In the genomic region with DNA sequence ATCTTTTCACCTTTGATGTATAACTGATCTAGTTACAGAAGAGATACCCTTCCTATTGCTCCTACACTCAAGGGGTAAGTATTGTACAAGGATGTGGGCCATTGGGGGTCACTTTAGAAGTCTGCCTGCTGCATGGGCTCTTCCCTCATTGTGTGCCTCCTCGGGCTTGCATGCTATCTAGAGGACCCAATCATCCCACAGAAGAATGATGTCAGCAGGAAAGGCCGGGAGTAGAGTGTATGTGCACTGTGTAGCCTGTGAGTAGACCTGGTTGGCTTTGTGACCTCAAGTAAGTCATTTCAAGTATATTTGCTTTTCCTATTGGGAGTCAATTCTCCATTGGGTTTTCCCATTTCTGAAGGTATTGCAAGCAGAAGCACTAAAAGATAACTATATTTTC, we compare ENCODE assay signal across 24 cellular contexts.
DNase-seq lines count a peak whose midpoint lies in the region; ATAC-seq and TF ChIP-seq lines count a peak whose summit lies in the region.
"Had no signal": no experiment of that assay in that cellular context is flagged by ENCODE, and none has a peak within 500 bp of the region (broad histone marks: within the 10 kb centered on the region; RNA-seq: fewer than 3 reads in every experiment).

No MANE protein-coding gene starts in this region.

- H3K27me3 ChIP-seq in PC-9 (ENCODE audit: insufficient read depth, low read depth) (no peaks in the 10 kb centered on the region), A673 (replicated peaks; ENCODE audit: insufficient read depth, low read depth, low read length, poor library complexity) (no peaks in the 10 kb centered on the region)
- H3K27me3 ChIP-seq: BLaER1 had no signal

- H2AFZ ChIP-seq in PC-9 = no peak overlapping the region

- no peak overlapping the region for H3K27ac Mint-ChIP-seq in activated CD4-positive, alpha-beta T cell treated with anti-CD3 and anti-CD28 coated beads, Interleukin-2, amount 10 ng/mL, durations not matched to agents 24 days and 14 days
- H3K27ac Mint-ChIP-seq in activated CD4-positive, alpha-beta T cell treated with anti-CD3 and anti-CD28 coated beads for 36 hours = no peak overlapping the region
- no peak overlapping the region for H3K27ac Mint-ChIP-seq in endothelial cell (ENCODE audit: unreplicated experiment)

- H3K4me2 ChIP-seq in PC-9 = peak overlapping the region; percentile 50

- TF ChIP-seq CTCF in PC-9 (conservative IDR thresholded peaks at IDR 0.05) (no peak), endothelial cell (IDR thresholded peaks at IDR 0.05; ENCODE audit: unreplicated experiment) (no peak), A673 (conservative IDR thresholded peaks at IDR 0.05; ENCODE audit: low read depth, low read length) (no peak)

- peak; percentile 51 for DNase-seq in activated CD4-positive, alpha-beta T cell treated with anti-CD3 and anti-CD28 coated beads, Interleukin-2, amount 10 ng/mL, durations not matched to agents 24 days and 14 days
- no peak for DNase-seq in activated CD4-positive, alpha-beta T cell treated with anti-CD3 and anti-CD28 coated beads for 36 hours
- no peak for DNase-seq in PC-9
- DNase-seq in epithelial cell of prostate (ENCODE audit: low read depth, low spot score) = no peak
- no peak for DNase-seq in endothelial cell (ENCODE audit: low spot score)
- DNase-seq in A673 (ENCODE audit: low spot score) = no peak
- DNase-seq in amygdala (lab: John Stamatoyannopoulos, UW) = no peak
- DNase-seq: 8988T; Caco-2; CD8-positive, alpha-beta T cell; DND-41; NCI-H1092 treated with DMSO at 0.1 percent for 48 hours; NCI-H1436; NCI-H187 treated with DMSO at 0.1 percent for 48 hours; NCI-H2171 treated with DMSO at 0.1 percent for 48 hours; NCI-H345; NCI-H524; NCI-H748 treated with DMSO at 0.1 percent for 48 hours; Right ventricle myocardium superior; RPMI8226; SW 1271 had no signal

- peak overlapping the region; percentile 91 for H3K27ac ChIP-seq in PC-9
- H3K27ac ChIP-seq in epithelial cell of prostate = peak overlapping the region; percentile 91
- H3K27ac ChIP-seq in A673 (ENCODE audit: low read depth, low read length, poor library complexity, severe bottlenecking) = no peak overlapping the region
- H3K27ac ChIP-seq: BLaER1 had no signal

- peaks cover 9% of the 10 kb centered on the region for H3K9me3 Mint-ChIP-seq in activated CD4-positive, alpha-beta T cell treated with anti-CD3 and anti-CD28 coated beads, Interleukin-2, amount 10 ng/mL, durations not matched to agents 24 days and 14 days
- H3K9me3 Mint-ChIP-seq in activated CD4-positive, alpha-beta T cell treated with anti-CD3 and anti-CD28 coated beads for 36 hours (ENCODE audit: low read depth) = peaks cover 4% of the 10 kb centered on the region
- no peaks in the 10 kb centered on the region for H3K9me3 Mint-ChIP-seq in endothelial cell (ENCODE audit: unreplicated experiment)
- H3K9me3 Mint-ChIP-seq: CD8-positive, alpha-beta T cell had no signal

- intact Hi-C loops in activated CD4-positive, alpha-beta T cell treated with anti-CD3 and anti-CD28 coated beads, Interleukin-2, amount 10 ng/mL, durations not matched to agents 24 days and 14 days (cut with micrococcal nuclease) = no loop called here
- intact Hi-C loops in activated CD4-positive, alpha-beta T cell treated with anti-CD3 and anti-CD28 coated beads for 36 hours (cut with DNase I, micrococcal nuclease) = no loop called here
- intact Hi-C loops in PC-9 (cut with micrococcal nuclease; ENCODE audit: unreplicated experiment) (no loop called here), A673 (cut with micrococcal nuclease; ENCODE audit: unreplicated experiment) (no loop called here)

- H3K27me3 Mint-ChIP-seq in activated CD4-positive, alpha-beta T cell treated with anti-CD3 and anti-CD28 coated beads, Interleukin-2, amount 10 ng/mL, durations not matched to agents 24 days and 14 days = peaks cover 8% of the 10 kb centered on the region
- no peaks in the 10 kb centered on the region for H3K27me3 Mint-ChIP-seq in activated CD4-positive, alpha-beta T cell treated with anti-CD3 and anti-CD28 coated beads for 36 hours
- no peaks in the 10 kb centered on the region for H3K27me3 Mint-ChIP-seq in endothelial cell (ENCODE audit: unreplicated experiment)

- H3F3A ChIP-seq in PC-9 (ENCODE audit: insufficient read depth, low read depth) = peaks cover 26% of the 10 kb centered on the region

- no peaks in the 10 kb centered on the region; the same call in 1 of the 2 replicates for H3K9me2 ChIP-seq in PC-9 (ENCODE audit: insufficient read depth)

- H3K4me1 Mint-ChIP-seq in activated CD4-positive, alpha-beta T cell treated with anti-CD3 and anti-CD28 coated beads, Interleukin-2, amount 10 ng/mL, durations not matched to agents 24 days and 14 days = peaks cover 11% of the 10 kb centered on the region
- H3K4me1 Mint-ChIP-seq in activated CD4-positive, alpha-beta T cell treated with anti-CD3 and anti-CD28 coated beads for 36 hours = peaks cover 27% of the 10 kb centered on the region
- H3K4me1 Mint-ChIP-seq in endothelial cell (ENCODE audit: unreplicated experiment) = no peaks in the 10 kb centered on the region

- H3K36me3 ChIP-seq in PC-9 (ENCODE audit: low read depth) (no peaks in the 10 kb centered on the region), A673 (ENCODE audit: insufficient read depth, low read length, poor library complexity, severe bottlenecking) (no peaks in the 10 kb centered on the region)
- H3K36me3 ChIP-seq: BLaER1 had no signal

- POLR2A ChIA-PET in activated CD4-positive, alpha-beta T cell treated with anti-CD3 and anti-CD28 coated beads for 36 hours (lab: Charles Lee) = no interaction called here
- POLR2A ChIA-PET in PC-9 (lab: Charles Lee; ENCODE audit: unreplicated experiment) = no interaction called here
- POLR2A ChIA-PET in A673 (lab: Charles Lee; ENCODE audit: low non-redundant PET) = no interaction called here

- H4K20me1 ChIP-seq in PC-9 (ENCODE audit: insufficient read depth) = no peaks in the 10 kb centered on the region
- H4K20me1 ChIP-seq: BLaER1 had no signal

- H3K4me3 Mint-ChIP-seq in activated CD4-positive, alpha-beta T cell treated with anti-CD3 and anti-CD28 coated beads, Interleukin-2, amount 10 ng/mL, durations not matched to agents 24 days and 14 days = no peak overlapping the region
- H3K4me3 Mint-ChIP-seq in activated CD4-positive, alpha-beta T cell treated with anti-CD3 and anti-CD28 coated beads for 36 hours = no peak overlapping the region
- no peak overlapping the region for H3K4me3 Mint-ChIP-seq in endothelial cell (ENCODE audit: unreplicated experiment)
- H3K4me3 Mint-ChIP-seq: CD8-positive, alpha-beta T cell had no signal

- H3K4me1 ChIP-seq in PC-9 (replicated peaks; ENCODE audit: insufficient read depth) = peaks cover 24% of the 10 kb centered on the region
- peaks cover 8% of the 10 kb centered on the region for H3K4me1 ChIP-seq in A673 (ENCODE audit: insufficient read depth, low read length, poor library complexity, severe bottlenecking)
- H3K4me1 ChIP-seq: Caco-2 had no signal

- no peak for ATAC-seq in activated CD4-positive, alpha-beta T cell treated with anti-CD3 and anti-CD28 coated beads for 36 hours
- ATAC-seq in HG02759 (IDR thresholded peaks at IDR 0.05; ENCODE audit: unreplicated experiment) = no peak
- ATAC-seq: CD8-positive, alpha-beta T cell; HCT116 had no signal

- H3K9me3 ChIP-seq in PC-9 (ENCODE audit: insufficient read depth, low read depth) (no peaks in the 10 kb centered on the region; the same call in 1 of the 2 replicates), A673 (ENCODE audit: low read depth, low read length, poor library complexity, severe bottlenecking) (no peaks in the 10 kb centered on the region)
- H3K9me3 ChIP-seq: BLaER1, Caco-2 had no signal

- H3K79me2 ChIP-seq in PC-9 (ENCODE audit: low read depth) = no peaks in the 10 kb centered on the region

- BruUV-seq in PC-9 (replicated peaks; lab: Mats Ljungman, UMichigan) = no TSS peak
- no TSS peak for BruUV-seq in A673 (replicated peaks; lab: Mats Ljungman, UMichigan)

- no peaks in the 10 kb centered on the region for H3K36me3 Mint-ChIP-seq in activated CD4-positive, alpha-beta T cell treated with anti-CD3 and anti-CD28 coated beads, Interleukin-2, amount 10 ng/mL, durations not matched to agents 24 days and 14 days (ENCODE audit: low read depth)
- H3K36me3 Mint-ChIP-seq in activated CD4-positive, alpha-beta T cell treated with anti-CD3 and anti-CD28 coated beads for 36 hours (ENCODE audit: low read depth) = no peaks in the 10 kb centered on the region
- H3K36me3 Mint-ChIP-seq in endothelial cell (ENCODE audit: low read depth, unreplicated experiment) = no peaks in the 10 kb centered on the region
- H3K36me3 Mint-ChIP-seq: CD8-positive, alpha-beta T cell had no signal

- CTCF ChIA-PET in activated CD4-positive, alpha-beta T cell treated with anti-CD3 and anti-CD28 coated beads for 36 hours (lab: Charles Lee) = interaction anchor here (0.8 kb wide), 1 partner anchor 35 kb away, joined by 3 read pairs; no protein-coding TSS in a partner anchor
- CTCF ChIA-PET in PC-9 (lab: Charles Lee) = no interaction called here
- CTCF ChIA-PET in A673 (lab: Charles Lee) = no interaction called here

- no peak overlapping the region for H3K4me3 ChIP-seq in PC-9
- H3K4me3 ChIP-seq in A673 (ENCODE audit: low read depth, low read length, poor library complexity, severe bottlenecking) = no peak overlapping the region
- H3K4me3 ChIP-seq: BLaER1 had no signal
